ENCODE assay signal across 16 cellular contexts in the genomic region with DNA sequence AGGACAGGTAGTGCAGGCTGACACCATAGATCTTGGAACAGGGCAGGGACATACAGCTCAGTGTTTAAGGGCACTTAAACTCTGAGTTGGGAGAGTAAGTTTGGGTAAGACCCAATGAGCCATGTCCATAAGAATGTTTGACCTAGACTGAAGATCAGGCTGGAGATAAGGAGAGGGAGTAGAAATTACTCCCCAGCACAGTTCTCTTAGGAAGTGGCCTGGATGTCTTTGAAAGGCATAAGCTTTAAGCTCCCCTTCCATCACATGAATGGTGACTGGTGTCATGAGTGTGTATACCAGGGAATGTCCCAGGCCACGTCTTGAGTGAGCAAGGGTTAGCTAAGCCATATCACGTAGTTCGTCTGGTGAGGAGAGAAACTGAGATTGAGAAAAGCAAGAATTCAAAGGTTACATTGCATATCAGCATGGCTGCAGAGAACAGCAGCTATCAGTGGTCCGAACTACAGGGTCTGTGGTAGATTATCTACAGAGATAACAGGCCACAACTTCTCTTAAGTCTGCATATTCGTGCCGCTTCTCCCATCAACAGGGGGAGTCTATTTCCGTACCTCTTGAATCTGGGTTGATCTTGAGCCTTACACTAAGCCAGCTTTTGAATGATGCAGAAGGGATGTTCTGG.
A peak's percentile ranks its signal among the peaks of the same experiment; 100 is the strongest.
DNase-seq lines count a peak whose midpoint lies in the region; TF ChIP-seq lines count a peak whose summit lies in the region.
"Had no signal": no experiment of that assay in that cellular context is flagged by ENCODE, and none has a peak within 500 bp of the region (broad histone marks: within the 10 kb centered on the region; RNA-seq: fewer than 3 reads in every experiment).

No MANE protein-coding gene starts in this region.

- dilution Hi-C loops in mammary epithelial cell (cut with HindIII; ENCODE audit: low sequenced_read_pairs) = loop anchor here (5.0 kb wide), 4 partner anchors 55 to 220 kb away; no protein-coding TSS in a partner anchor

- TF ChIP-seq CTCF in Caco-2 (IDR thresholded peaks at IDR 0.05; ENCODE audit: insufficient read depth in 1 of 2, low read depth in 1 of 2, low read length in 1 of 2, severe bottlenecking in 1 of 2, unreplicated experiment in 1 of 2) = no peak
- no peak for TF ChIP-seq CTCF in mammary epithelial cell (conservative IDR thresholded peaks at IDR 0.05 in 1 of 2, IDR thresholded peaks at IDR 0.05 in 1 of 2; ENCODE audit: extremely low read depth in 1 of 2, insufficient read depth in 1 of 2, low read depth in 1 of 2, low read length in 2 of 2)

- WGBS in mammary epithelial cell (ENCODE audit: low coverage, missing lambda C conversion rate) = 87% methylated on average over 7 of the region's 7 CpGs
- no CpG with 5 or more reads among the region's 7 CpGs for WGBS in mesendoderm (ENCODE audit: extremely low coverage, insufficient coverage, low lambda C conversion rate)

- TSS peak; percentile 28 for BruUV-seq in Caco-2 (replicated peaks; lab: Mats Ljungman, UMichigan)
- TSS peak; percentile 33 for BruUV-seq in mammary epithelial cell (replicated peaks; lab: Mats Ljungman, UMichigan)

- H3K9ac ChIP-seq in mammary epithelial cell (ENCODE audit: insufficient read depth, low read length) (no peak overlapping the region), mesendoderm (ENCODE audit: low read length) (no peak overlapping the region)

- peak overlapping the region; percentile 89 for H3K27ac Mint-ChIP-seq in Caco-2 (ENCODE audit: unreplicated experiment)
- H3K27ac Mint-ChIP-seq in activated T-helper 2 cell treated with anti-CD3 and anti-CD28 coated beads, Interferon-gamma antibody, Interleukin-2, Interleukin-4, amounts not matched to agents 10 μg/mL and 5 μg/mL and 100 μg/mL, durations not matched to agents 14 hours and 24 hours and 36 hours = no peak overlapping the region
- H3K27ac Mint-ChIP-seq: activated CD8-positive, alpha-beta T cell treated with anti-CD3 and anti-CD28 coated beads for 36 hours; activated T-helper 1 cell treated with anti-CD3 and anti-CD28 coated beads, Interleukin-12 subunit alpha, Interleukin-12 subunit beta, Interleukin-2, Interleukin-4 antibody, amounts not matched to agents 30 ng/mL and 10 ng/mL and 1 ng/mL, durations not matched to agents 14 hours and 24 hours and 36 hours; CD4-positive, alpha-beta memory T cell; naive thymus-derived CD4-positive, alpha-beta T cell had no signal

- DNase-seq in Caco-2 (peak; percentile 26 to 65), M059J (ENCODE audit: low read depth) (peak; percentile 69), mammary epithelial cell (no peak), mesendoderm (peak; percentile 80), NCI-H446 (lab: John Stamatoyannopoulos, UW) (no peak), CD1c-positive myeloid dendritic cell (ENCODE audit: extremely low spot score) (no peak)
- DNase-seq in stimulated activated CD4-positive, alpha-beta T cell treated with anti-CD3 and anti-CD28 coated beads, Interleukin-1b, Interleukin-23, amount 100 ng/mL, for 48 hours = no peak
- no peak for DNase-seq in activated T-helper 2 cell treated with anti-CD3 and anti-CD28 coated beads, Interferon-gamma antibody, Interleukin-2, Interleukin-4, amounts not matched to agents 10 μg/mL and 5 μg/mL and 100 μg/mL, durations not matched to agents 14 hours and 24 hours and 36 hours (ENCODE audit: low spot score)
- DNase-seq: activated CD8-positive, alpha-beta T cell treated with anti-CD3 and anti-CD28 coated beads for 36 hours; naive thymus-derived CD4-positive, alpha-beta T cell; NCI-H1105; NCI-H2227 treated with DMSO at 0.1 percent for 48 hours had no signal

- H3K36me3 Mint-ChIP-seq in Caco-2 (ENCODE audit: insufficient read depth, unreplicated experiment) = peaks cover 36% of the 10 kb centered on the region
- no peaks in the 10 kb centered on the region for H3K36me3 Mint-ChIP-seq in activated T-helper 2 cell treated with anti-CD3 and anti-CD28 coated beads, Interferon-gamma antibody, Interleukin-2, Interleukin-4, amounts not matched to agents 10 μg/mL and 5 μg/mL and 100 μg/mL, durations not matched to agents 14 hours and 24 hours and 36 hours (ENCODE audit: low read depth)
- H3K36me3 Mint-ChIP-seq: CD4-positive, alpha-beta memory T cell; naive thymus-derived CD4-positive, alpha-beta T cell had no signal

- H3K23ac ChIP-seq in mesendoderm (ENCODE audit: low read length) = no peak overlapping the region

- no peak overlapping the region for H4K8ac ChIP-seq in mesendoderm (ENCODE audit: low read depth, low read length)

- no peak overlapping the region for H4K5ac ChIP-seq in mesendoderm (ENCODE audit: low read length)

- CTCF ChIA-PET in Caco-2 (lab: Charles Lee) = interaction anchor here (1.6 to 2.2 kb wide), 2 partner anchors 15 to 124 kb away, joined by 6 to 7 read pairs; no protein-coding TSS in a partner anchor
- CTCF ChIA-PET in mammary epithelial cell (lab: Charles Lee; ENCODE audit: low non-redundant PET) = no interaction called here

- POLR2A ChIA-PET in Caco-2 (lab: Charles Lee) = interaction anchor here (1.0 to 1.9 kb wide), 5 partner anchors 10 to 585 kb away, joined by 3 to 24 read pairs (median 4); a partner anchor contains a TSS

- in situ Hi-C loops in mammary epithelial cell (cut with MboI; ENCODE audit: low sequenced_read_pairs in 2 of 2) = no loop called here

- H2BK120ac ChIP-seq in mesendoderm (ENCODE audit: low read depth, low read length) = peak overlapping the region; percentile 17

- H2BK15ac ChIP-seq in mesendoderm (replicated peaks; ENCODE audit: low read depth) = no peak overlapping the region

- H2BK5ac ChIP-seq in mesendoderm (ENCODE audit: low read length) = peak overlapping the region; percentile 87

- H3K9me3 ChIP-seq in Caco-2 (no peaks in the 10 kb centered on the region), mammary epithelial cell (replicated peaks; ENCODE audit: insufficient read depth, low read length) (no peaks in the 10 kb centered on the region)
- H3K9me3 ChIP-seq: heart left ventricle, testis had no signal

- H3K4ac ChIP-seq in mesendoderm (ENCODE audit: low read depth, low read length) = peak overlapping the region; percentile 65

- H3K4me3 Mint-ChIP-seq in Caco-2 (ENCODE audit: unreplicated experiment) = peak overlapping the region; percentile 57
- H3K4me3 Mint-ChIP-seq in activated T-helper 2 cell treated with anti-CD3 and anti-CD28 coated beads, Interferon-gamma antibody, Interleukin-2, Interleukin-4, amounts not matched to agents 10 μg/mL and 5 μg/mL and 100 μg/mL, durations not matched to agents 14 hours and 24 hours and 36 hours (ENCODE audit: low read depth) = no peak overlapping the region
- H3K4me3 Mint-ChIP-seq: activated CD8-positive, alpha-beta T cell treated with anti-CD3 and anti-CD28 coated beads for 36 hours; activated T-helper 1 cell treated with anti-CD3 and anti-CD28 coated beads, Interleukin-12 subunit alpha, Interleukin-12 subunit beta, Interleukin-2, Interleukin-4 antibody, amounts not matched to agents 30 ng/mL and 10 ng/mL and 1 ng/mL, durations not matched to agents 14 hours and 24 hours and 36 hours; CD4-positive, alpha-beta memory T cell; naive thymus-derived CD4-positive, alpha-beta T cell had no signal

- H3K4me3 ChIP-seq in Caco-2 (ENCODE audit: low read depth, low read length) (no peak overlapping the region), mammary epithelial cell (replicated peaks in 1 of 3; ENCODE audit: insufficient read depth in 1 of 3, low read depth in 2 of 3, low read length in 3 of 3) (no peak overlapping the region), mesendoderm (ENCODE audit: low read length) (no peak overlapping the region)
- H3K4me3 ChIP-seq: heart left ventricle, testis had no signal

- H3K79me1 ChIP-seq in mesendoderm (ENCODE audit: low read length) = no peaks in the 10 kb centered on the region

- H3K79me2 ChIP-seq in mammary epithelial cell (ENCODE audit: insufficient read depth, low read length) (no peaks in the 10 kb centered on the region), mesendoderm (ENCODE audit: control insufficient read depth, insufficient read depth, low read length) (no peaks in the 10 kb centered on the region)

- H3K27me3 Mint-ChIP-seq in Caco-2 (ENCODE audit: insufficient read depth, unreplicated experiment) = no peaks in the 10 kb centered on the region
- no peaks in the 10 kb centered on the region for H3K27me3 Mint-ChIP-seq in activated T-helper 2 cell treated with anti-CD3 and anti-CD28 coated beads, Interferon-gamma antibody, Interleukin-2, Interleukin-4, amounts not matched to agents 10 μg/mL and 5 μg/mL and 100 μg/mL, durations not matched to agents 14 hours and 24 hours and 36 hours (ENCODE audit: low read depth)
- H3K27me3 Mint-ChIP-seq: CD4-positive, alpha-beta memory T cell had no signal

- peak overlapping the region; percentile 71 for H3K56ac ChIP-seq in mesendoderm (ENCODE audit: low read length)

- H2AFZ ChIP-seq in mammary epithelial cell (ENCODE audit: low read depth, low read length) = peak overlapping the region; percentile 65

- H3K27me3 ChIP-seq in Caco-2 (replicated peaks; ENCODE audit: control insufficient read depth, insufficient read depth, low read length) (no peaks in the 10 kb centered on the region), mammary epithelial cell (ENCODE audit: insufficient read depth, low read length) (no peaks in the 10 kb centered on the region), mesendoderm (ENCODE audit: insufficient read depth, low read length, poor library complexity) (no peaks in the 10 kb centered on the region)
- H3K27me3 ChIP-seq: testis had no signal

- H3K4me1 ChIP-seq in Caco-2 (peaks cover 95% of the 10 kb centered on the region), mammary epithelial cell (ENCODE audit: insufficient read depth, low read length) (peaks cover 25% of the 10 kb centered on the region), mesendoderm (ENCODE audit: control insufficient read depth, low read depth, low read length) (peaks cover 25% of the 10 kb centered on the region)
- H3K4me1 ChIP-seq: testis had no signal

- H3K18ac ChIP-seq in mesendoderm (ENCODE audit: low read length) = peak overlapping the region; percentile 89

- H3K9me3 Mint-ChIP-seq in Caco-2 (ENCODE audit: unreplicated experiment) = no peaks in the 10 kb centered on the region
- H3K9me3 Mint-ChIP-seq in activated T-helper 2 cell treated with anti-CD3 and anti-CD28 coated beads, Interferon-gamma antibody, Interleukin-2, Interleukin-4, amounts not matched to agents 10 μg/mL and 5 μg/mL and 100 μg/mL, durations not matched to agents 14 hours and 24 hours and 36 hours = no peaks in the 10 kb centered on the region
- H3K9me3 Mint-ChIP-seq: activated CD8-positive, alpha-beta T cell treated with anti-CD3 and anti-CD28 coated beads for 36 hours; activated T-helper 1 cell treated with anti-CD3 and anti-CD28 coated beads, Interleukin-12 subunit alpha, Interleukin-12 subunit beta, Interleukin-2, Interleukin-4 antibody, amounts not matched to agents 30 ng/mL and 10 ng/mL and 1 ng/mL, durations not matched to agents 14 hours and 24 hours and 36 hours had no signal

- peak overlapping the region; percentile 68 for H2AK5ac ChIP-seq in mesendoderm (ENCODE audit: low read length)

- H3K4me1 Mint-ChIP-seq in Caco-2 (ENCODE audit: low read depth, unreplicated experiment) = peaks cover 86% of the 10 kb centered on the region
- H3K4me1 Mint-ChIP-seq in activated T-helper 2 cell treated with anti-CD3 and anti-CD28 coated beads, Interferon-gamma antibody, Interleukin-2, Interleukin-4, amounts not matched to agents 10 μg/mL and 5 μg/mL and 100 μg/mL, durations not matched to agents 14 hours and 24 hours and 36 hours (ENCODE audit: low read depth) = no peaks in the 10 kb centered on the region
- H3K4me1 Mint-ChIP-seq: CD4-positive, alpha-beta memory T cell; naive thymus-derived CD4-positive, alpha-beta T cell had no signal

- H3K27ac ChIP-seq in mammary epithelial cell (ENCODE audit: insufficient read depth, low read depth, low read length) (peak overlapping the region; percentile 40), mesendoderm (ENCODE audit: low read depth, low read length) (peak overlapping the region; percentile 73)
- H3K27ac ChIP-seq: testis had no signal

- H3K36me3 ChIP-seq in Caco-2 (ENCODE audit: control insufficient read depth, insufficient read depth, low read length) = no peaks in the 10 kb centered on the region
- no peaks in the 10 kb centered on the region for H3K36me3 ChIP-seq in mammary epithelial cell (ENCODE audit: insufficient read depth, low read length)
- no peaks in the 10 kb centered on the region for H3K36me3 ChIP-seq in mesendoderm (ENCODE audit: control insufficient read depth, insufficient read depth, low read length)
- H3K36me3 ChIP-seq: heart left ventricle had no signal

- H3K4me2 ChIP-seq in mammary epithelial cell (ENCODE audit: insufficient read depth, low read depth, low read length) = no peak overlapping the region
- H3K4me2 ChIP-seq in mesendoderm (ENCODE audit: low read length) = no peak overlapping the region

- no peaks in the 10 kb centered on the region for H4K20me1 ChIP-seq in mammary epithelial cell (ENCODE audit: insufficient read depth, low read length)

- intact Hi-C loops in Caco-2 (cut with micrococcal nuclease; ENCODE audit: unreplicated experiment) (loop anchor here (10.0 kb wide), 1 partner anchor 437 kb away; no protein-coding TSS in a partner anchor), mammary epithelial cell (cut with micrococcal nuclease) (no loop called here)
- intact Hi-C loops in activated T-helper 2 cell treated with anti-CD3 and anti-CD28 coated beads, Interferon-gamma antibody, Interleukin-2, Interleukin-4, amounts not matched to agents 10 μg/mL and 5 μg/mL and 100 μg/mL, durations not matched to agents 14 hours and 24 hours and 36 hours (cut with micrococcal nuclease) = no loop called here

Comparison
In these comparisons a context has a peak if more than half of its experiments do, and no peak if none do; other contexts are left out.
1. DNase-seq: peak in Caco-2 (2 of 2), M059J (single experiment) and mesendoderm (single experiment); none in mammary epithelial cell (single experiment), NCI-H446 (0 of 2), CD1c-positive myeloid dendritic cell (single experiment), stimulated activated CD4-positive, alpha-beta T cell treated with anti-CD3 and anti-CD28 coated beads, Interleukin-1b, Interleukin-23, amount 100 ng/mL, for 48 hours (single experiment) and activated T-helper 2 cell treated with anti-CD3 and anti-CD28 coated beads, Interferon-gamma antibody, Interleukin-2, Interleukin-4, amounts not matched to agents 10 μg/mL and 5 μg/mL and 100 μg/mL, durations not matched to agents 14 hours and 24 hours and 36 hours (single experiment).